ENCODE assay signal across 26 cellular contexts in genomic region chr3:62323241-62323640, GRCh38. TPM values are rescaled to one million over a fixed set of nuclear protein-coding genes. Genes with fewer than 3 reads are reported as not detected.
A peak's percentile ranks its signal among the peaks of the same experiment; 100 is the strongest.
DNase-seq lines count a peak whose midpoint lies in the region; ATAC-seq and TF ChIP-seq lines count a peak whose summit lies in the region.
"Had no signal": no experiment of that assay in that cellular context is flagged by ENCODE, and none has a peak within 500 bp of the region (broad histone marks: within the 10 kb centered on the region; RNA-seq: fewer than 3 reads in every experiment).

No MANE protein-coding gene starts in this region.

- intact Hi-C loops in body of pancreas (cut with DNase I): no loop called here

- no peaks in the 10 kb centered on the region for H3K36me3 ChIP-seq in body of pancreas (replicated peaks in 1 of 2; ENCODE audit: insufficient read depth in 1 of 2, low read depth in 2 of 2)
- H3K36me3 ChIP-seq: BLaER1 had no signal

- DNase-seq in epithelial cell of proximal tubule (ENCODE audit: low read depth) (peak; percentile 47), left kidney (ENCODE audit: low read depth, low spot score) (peak; percentile 17), body of pancreas (no peak), NCI-H1092 treated with DMSO at 0.1 percent for 48 hours (lab: John Stamatoyannopoulos, UW) (no peak)
- DNase-seq: 8988T; ACHN; BE2C; C1 segment of cervical spinal cord; CD4-positive, alpha-beta memory T cell; CD4-positive, CD25-positive, alpha-beta regulatory T cell; CD8-positive, alpha-beta memory T cell; COR-L47; DMS 273 treated with DMSO at 0.1 percent for 48 hours; DMS153; DMS53; DMS79; DND-41; EL; GDM1 had no signal

- 90 to 100% methylated on average over 1 of the region's 1 CpG for WGBS in body of pancreas, 2 donors

- ATAC-seq in body of pancreas (no peak), GM18907 (IDR thresholded peaks at IDR 0.05; ENCODE audit: unreplicated experiment) (no peak), GM18873 (IDR thresholded peaks at IDR 0.05; ENCODE audit: low FRiP score, unreplicated experiment) (no peak)

- H3K27me3 ChIP-seq in body of pancreas: no peaks in the 10 kb centered on the region
- H3K27me3 ChIP-seq: BE2C, BLaER1 had no signal

- H3K9me3 ChIP-seq in body of pancreas: no peaks in the 10 kb centered on the region
- H3K9me3 ChIP-seq: BE2C had no signal

- peaks cover 13% of the 10 kb centered on the region for H3K4me1 ChIP-seq in body of pancreas
- H3K4me1 ChIP-seq: BE2C, BLaER1 had no signal

- H3K27ac ChIP-seq in VCaP (peak overlapping the region; percentile 90; the same call in 1 of the 2 replicates), body of pancreas (no peak overlapping the region)
- H3K27ac ChIP-seq: BLaER1 had no signal

- TF ChIP-seq POLR2A in body of pancreas (IDR thresholded peaks at IDR 0.05): no peak

- no peak overlapping the region for H3K4me3 ChIP-seq in epithelial cell of proximal tubule (ENCODE audit: low read depth, low read length)
- no peak overlapping the region for H3K4me3 ChIP-seq in body of pancreas
- H3K4me3 ChIP-seq: BLaER1 had no signal

- TF ChIP-seq CTCF in VCaP (conservative IDR thresholded peaks at IDR 0.05): no peak
- no peak for TF ChIP-seq CTCF in epithelial cell of proximal tubule (conservative IDR thresholded peaks at IDR 0.05; ENCODE audit: low read depth, low read length)
- no peak for TF ChIP-seq CTCF in body of pancreas (IDR thresholded peaks at IDR 0.05)

RNA-seq across cellular contexts. Expression of gene FEZF2, which starts 50.1 kb away (rescaled TPM):
- total RNA-seq in epithelial cell of proximal tubule (not detected in 2 replicates), body of pancreas (not detected)
- total RNA-seq: A673; CD4-positive, alpha-beta memory T cell; CD4-positive, CD25-positive, alpha-beta regulatory T cell; CD8-positive, alpha-beta memory T cell; Daoy; G401 had no signal

Comparison
In these comparisons a context has a peak if more than half of its experiments do, and no peak if none do; other contexts are left out.
1. DNase-seq: peak in epithelial cell of proximal tubule (single experiment) and left kidney (single experiment); none in body of pancreas (0 of 4) and NCI-H1092 treated with DMSO at 0.1 percent for 48 hours (single experiment).